Comparison of ENCODE assay signal across 14 cellular contexts in genomic region chr22:27045103-27045940, GRCh38.
DNase-seq lines count a peak whose midpoint lies in the region; ATAC-seq and TF ChIP-seq lines count a peak whose summit lies in the region.
"Had no signal": no experiment of that assay in that cellular context is flagged by ENCODE, and none has a peak within 500 bp of the region (broad histone marks: within the 10 kb centered on the region; RNA-seq: fewer than 3 reads in every experiment).

No MANE protein-coding gene starts in this region.

- no peaks in the 10 kb centered on the region for H3K27me3 Mint-ChIP-seq in activated CD4-positive, alpha-beta T cell treated with anti-CD3 and anti-CD28 coated beads, Interleukin-2, amount 10 ng/mL, durations not matched to agents 24 days and 14 days

- BruUV-seq in PC-9 (replicated peaks; lab: Mats Ljungman, UMichigan), result no TSS peak

- H3K4me2 ChIP-seq in PC-9, result peak overlapping the region; percentile 15; the same call in 1 of the 2 replicates

- TF ChIP-seq CTCF in PC-9 (conservative IDR thresholded peaks at IDR 0.05) (no peak), fibroblast of mammary gland (conservative IDR thresholded peaks at IDR 0.05; ENCODE audit: control insufficient read depth, insufficient read depth, low read depth, low read length) (no peak), thoracic aorta (IDR thresholded peaks at IDR 0.05) (no peak)

- no peaks in the 10 kb centered on the region for H4K20me1 ChIP-seq in PC-9 (ENCODE audit: insufficient read depth)

- H3K9me3 ChIP-seq in PC-9 (ENCODE audit: insufficient read depth, low read depth) (no peaks in the 10 kb centered on the region), thoracic aorta (no peaks in the 10 kb centered on the region)

- ATAC-seq in thoracic aorta (ENCODE audit: insufficient number of reproducible peaks, low FRiP score, low read depth) (peak; percentile 22), GM19463 (IDR thresholded peaks at IDR 0.05; ENCODE audit: unreplicated experiment) (no peak), HG02970 (IDR thresholded peaks at IDR 0.05; ENCODE audit: low FRiP score, unreplicated experiment) (no peak)

- peaks cover 3% of the 10 kb centered on the region for H3K9me3 Mint-ChIP-seq in activated CD4-positive, alpha-beta T cell treated with anti-CD3 and anti-CD28 coated beads, Interleukin-2, amount 10 ng/mL, durations not matched to agents 24 days and 14 days

- no peak overlapping the region for H3K4me3 ChIP-seq in PC-9
- H3K4me3 ChIP-seq in fibroblast of mammary gland (ENCODE audit: control insufficient read depth, low read depth, low read length), result no peak overlapping the region
- H3K4me3 ChIP-seq in thoracic aorta, result no peak overlapping the region

- no peak overlapping the region for H3K4me3 Mint-ChIP-seq in activated CD4-positive, alpha-beta T cell treated with anti-CD3 and anti-CD28 coated beads, Interleukin-2, amount 10 ng/mL, durations not matched to agents 24 days and 14 days
- H3K4me3 Mint-ChIP-seq: endodermal cell had no signal

- no peaks in the 10 kb centered on the region for H3K9me2 ChIP-seq in PC-9 (ENCODE audit: insufficient read depth)

- H2AFZ ChIP-seq in PC-9, result no peak overlapping the region

- H3K27me3 ChIP-seq in PC-9 (ENCODE audit: insufficient read depth, low read depth) (no peaks in the 10 kb centered on the region), thoracic aorta (replicated peaks; ENCODE audit: insufficient read depth) (no peaks in the 10 kb centered on the region)

- intact Hi-C loops in PC-9 (cut with micrococcal nuclease; ENCODE audit: unreplicated experiment), result no loop called here
- intact Hi-C loops in activated CD4-positive, alpha-beta T cell treated with anti-CD3 and anti-CD28 coated beads, Interleukin-2, amount 10 ng/mL, durations not matched to agents 24 days and 14 days (cut with micrococcal nuclease), result no loop called here

- no peaks in the 10 kb centered on the region for H3K36me3 Mint-ChIP-seq in activated CD4-positive, alpha-beta T cell treated with anti-CD3 and anti-CD28 coated beads, Interleukin-2, amount 10 ng/mL, durations not matched to agents 24 days and 14 days (ENCODE audit: low read depth)

- no peaks in the 10 kb centered on the region for H3K79me2 ChIP-seq in PC-9 (ENCODE audit: low read depth)

- H3F3A ChIP-seq in PC-9 (ENCODE audit: insufficient read depth, low read depth), result peaks cover 17% of the 10 kb centered on the region; the same call in 1 of the 2 replicates

- H3K36me3 ChIP-seq in PC-9 (ENCODE audit: low read depth) (no peaks in the 10 kb centered on the region), thoracic aorta (no peaks in the 10 kb centered on the region)

- H3K27ac Mint-ChIP-seq in activated CD4-positive, alpha-beta T cell treated with anti-CD3 and anti-CD28 coated beads, Interleukin-2, amount 10 ng/mL, durations not matched to agents 24 days and 14 days, result no peak overlapping the region
- H3K27ac Mint-ChIP-seq: endodermal cell had no signal

- H3K27ac ChIP-seq in PC-9 (no peak overlapping the region), thoracic aorta (no peak overlapping the region)
- H3K27ac ChIP-seq: 22Rv1 had no signal

- H3K4me1 Mint-ChIP-seq in activated CD4-positive, alpha-beta T cell treated with anti-CD3 and anti-CD28 coated beads, Interleukin-2, amount 10 ng/mL, durations not matched to agents 24 days and 14 days, result no peaks in the 10 kb centered on the region

- CTCF ChIA-PET in PC-9 (lab: Charles Lee), result no interaction called here

- DNase-seq in DMS53 (lab: John Stamatoyannopoulos, UW), result peak; percentile 1
- no peak for DNase-seq in DMS53 treated with DMSO at 0.1 percent for 48 hours (lab: John Stamatoyannopoulos, UW; ENCODE audit: unreplicated experiment)
- peak in 1 of 2 experiments; percentile 38 for DNase-seq in PC-9
- peak; percentile 33 for DNase-seq in fibroblast of mammary gland (ENCODE audit: low read depth)
- DNase-seq in thoracic aorta (ENCODE audit: low spot score), result no peak
- DNase-seq in activated CD4-positive, alpha-beta T cell treated with anti-CD3 and anti-CD28 coated beads, Interleukin-2, amount 10 ng/mL, durations not matched to agents 24 days and 14 days, result no peak
- DNase-seq: activated naive CD4-positive, alpha-beta T cell; endodermal cell; left cardiac atrium; NCI-H1436; SIG-M5 had no signal

- peaks cover 14% of the 10 kb centered on the region for H3K4me1 ChIP-seq in PC-9 (replicated peaks; ENCODE audit: insufficient read depth)
- peaks cover 0 to 17% of the 10 kb centered on the region in 2 donors for H3K4me1 ChIP-seq in thoracic aorta (ENCODE audit: control insufficient read depth in 1 of 2, low read depth in 2 of 2)

- POLR2A ChIA-PET in PC-9 (lab: Charles Lee; ENCODE audit: unreplicated experiment), result no interaction called here

Comparison
In these comparisons a context has a peak if more than half of its experiments do, and no peak if none do; other contexts are left out.
1. DNase-seq: peak in DMS53 (single experiment) and fibroblast of mammary gland (single experiment); none in DMS53 treated with DMSO at 0.1 percent for 48 hours (single experiment), thoracic aorta (single experiment) and activated CD4-positive, alpha-beta T cell treated with anti-CD3 and anti-CD28 coated beads, Interleukin-2, amount 10 ng/mL, durations not matched to agents 24 days and 14 days (single experiment).